9 cellular contexts compared by ENCODE assay signal in genomic region chr11:117948466-117948865, GRCh38. TPM values are rescaled to one million over a fixed set of nuclear protein-coding genes. Genes with fewer than 3 reads are reported as not detected.
A peak's percentile ranks its signal among the peaks of the same experiment; 100 is the strongest.
DNase-seq lines count a peak whose midpoint lies in the region; ATAC-seq lines count a peak whose summit lies in the region.
"Not testable (repeated sequence)": the region's sequence is repeated elsewhere in the genome, so short reads cannot be mapped to it uniquely, and the experiment has no call there.
"Had no signal": no experiment of that assay in that cellular context is flagged by ENCODE, and none has a peak within 500 bp of the region (broad histone marks: within the 10 kb centered on the region; RNA-seq: fewer than 3 reads in every experiment).

No MANE protein-coding gene starts in this region.

- intact Hi-C loops in CD4-positive, alpha-beta memory T cell (cut with micrococcal nuclease), result not testable (repeated sequence)

- CTCF ChIA-PET in CD4-positive, alpha-beta memory T cell (lab: Charles Lee; ENCODE audit: partially characterized antibody), result interaction anchor here (0.7 to 14.0 kb wide), 14 partner anchors 17 to 522 kb away, joined by 3 to 402 read pairs (median 48); partner anchors contain the start of genes FXYD2 and IL10RA
- CTCF ChIA-PET in activated CD4-positive, alpha-beta memory T cell treated with anti-CD3 and anti-CD28 coated beads, Interleukin-2, amount 10 ng/mL, durations not matched to agents 7 days and 5 days (lab: Charles Lee), result interaction anchor here (0.7 to 11.4 kb wide), 17 partner anchors 12 to 522 kb away, joined by 3 to 333 read pairs (median 15); partner anchors contain the start of gene IL10RA

- not testable (repeated sequence) for H3K27ac ChIP-seq in CD4-positive, alpha-beta memory T cell (ENCODE audit: low read depth, low read length)
- H3K27ac ChIP-seq in effector memory CD4-positive, alpha-beta T cell (ENCODE audit: insufficient read depth, low read length, poor library complexity, severe bottlenecking), result peak overlapping the region; percentile 8

- H3K36me3 ChIP-seq in CD4-positive, alpha-beta memory T cell (ENCODE audit: insufficient read depth, low read length); effector memory CD4-positive, alpha-beta T cell (ENCODE audit: control insufficient read depth, insufficient read depth, low read length): not testable (repeated sequence)

- H3K4me1 Mint-ChIP-seq in CD4-positive, alpha-beta memory T cell, result peaks cover 66 to 98% (median 83%) of the 10 kb centered on the region in 4 donors
- H3K4me1 Mint-ChIP-seq in T-helper 17 cell, result peaks cover 59% of the 10 kb centered on the region
- H3K4me1 Mint-ChIP-seq in activated CD4-positive, alpha-beta memory T cell treated with anti-CD3 and anti-CD28 coated beads, Interleukin-2, amount 10 ng/mL, durations not matched to agents 7 days and 5 days, result peaks cover 95% of the 10 kb centered on the region
- H3K4me1 Mint-ChIP-seq in activated T-helper 17 cell treated with anti-CD3 and anti-CD28 coated beads, Interleukin-2, amount 50 U/mL, for 72 hours, result peaks cover 67% of the 10 kb centered on the region
- peaks cover 36 to 86% (median 78%) of the 10 kb centered on the region in 4 donors for H3K4me1 Mint-ChIP-seq in naive thymus-derived CD8-positive, alpha-beta T cell
- peaks cover 75% of the 10 kb centered on the region for H3K4me1 Mint-ChIP-seq in stimulated activated memory B cell treated with anti-CD40 and anti-IgM and Interleukin-4, amounts not matched to agents 10 μg/mL and 1 μg/mL and 100 μg/mL, for 72 hours

- not testable (repeated sequence) for H3K9me3 ChIP-seq in CD4-positive, alpha-beta memory T cell (ENCODE audit: control insufficient read depth in 1 of 2, low read length in 2 of 2); T-helper 17 cell (ENCODE audit: control insufficient read depth, low read length, poor library complexity, severe bottlenecking); effector memory CD4-positive, alpha-beta T cell (ENCODE audit: control insufficient read depth, low read length)

- not testable (repeated sequence) for H3K36me3 Mint-ChIP-seq in CD4-positive, alpha-beta memory T cell; T-helper 17 cell (ENCODE audit: low read depth); activated CD4-positive, alpha-beta memory T cell treated with anti-CD3 and anti-CD28 coated beads, Interleukin-2, amount 10 ng/mL, durations not matched to agents 7 days and 5 days (ENCODE audit: low read depth); activated T-helper 17 cell treated with anti-CD3 and anti-CD28 coated beads, Interleukin-2, amount 50 U/mL, for 72 hours (ENCODE audit: low read depth); naive thymus-derived CD8-positive, alpha-beta T cell; stimulated activated memory B cell treated with anti-CD40 and anti-IgM and Interleukin-4, amounts not matched to agents 10 μg/mL and 1 μg/mL and 100 μg/mL, for 72 hours

- peaks cover 88% of the 10 kb centered on the region for H3K4me1 ChIP-seq in CD4-positive, alpha-beta memory T cell (ENCODE audit: insufficient read depth, low read length)
- peaks cover 79% of the 10 kb centered on the region for H3K4me1 ChIP-seq in effector memory CD4-positive, alpha-beta T cell (ENCODE audit: control insufficient read depth, insufficient read depth, low read length, poor library complexity, severe bottlenecking)

- not testable (repeated sequence) for DNase-seq in CD4-positive, alpha-beta memory T cell; T-helper 17 cell; activated CD4-positive, alpha-beta memory T cell treated with anti-CD3 and anti-CD28 coated beads, Interleukin-2, amount 10 ng/mL, durations not matched to agents 7 days and 5 days; effector memory CD4-positive, alpha-beta T cell; naive thymus-derived CD8-positive, alpha-beta T cell

- POLR2A ChIA-PET in CD4-positive, alpha-beta memory T cell (lab: Charles Lee; ENCODE audit: partially characterized antibody), result interaction anchor here (2.0 to 18.6 kb wide), 6 partner anchors 42 to 140 kb away, joined by 7 to 1750 read pairs (median 58); partner anchors contain the start of genes FXYD2 and IL10RA
- POLR2A ChIA-PET in activated CD4-positive, alpha-beta memory T cell treated with anti-CD3 and anti-CD28 coated beads, Interleukin-2, amount 10 ng/mL, durations not matched to agents 7 days and 5 days (lab: Charles Lee), result interaction anchor here (2.0 to 14.8 kb wide), 3 partner anchors 23 to 104 kb away, joined by 13 to 878 read pairs (median 52); partner anchors contain the start of gene IL10RA
- POLR2A ChIA-PET in naive thymus-derived CD8-positive, alpha-beta T cell (lab: Charles Lee), result interaction anchor here (2.0 to 11.2 kb wide), 5 partner anchors 38 to 131 kb away, joined by 14 to 309 read pairs (median 188); partner anchors contain the start of gene IL10RA

- H3K27me3 Mint-ChIP-seq in CD4-positive, alpha-beta memory T cell; T-helper 17 cell; activated CD4-positive, alpha-beta memory T cell treated with anti-CD3 and anti-CD28 coated beads, Interleukin-2, amount 10 ng/mL, durations not matched to agents 7 days and 5 days; activated T-helper 17 cell treated with anti-CD3 and anti-CD28 coated beads, Interleukin-2, amount 50 U/mL, for 72 hours; naive thymus-derived CD8-positive, alpha-beta T cell; stimulated activated memory B cell treated with anti-CD40 and anti-IgM and Interleukin-4, amounts not matched to agents 10 μg/mL and 1 μg/mL and 100 μg/mL, for 72 hours: not testable (repeated sequence)

- ATAC-seq in T-helper 17 cell; activated T-helper 17 cell treated with anti-CD3 and anti-CD28 coated beads, Interleukin-2, amount 50 U/mL, for 72 hours (replicated peaks); naive thymus-derived CD8-positive, alpha-beta T cell; stimulated activated memory B cell treated with anti-CD40 and anti-IgM and Interleukin-4, amounts not matched to agents 10 μg/mL and 1 μg/mL and 100 μg/mL, for 72 hours: not testable (repeated sequence)

- not testable (repeated sequence) for H3K27me3 ChIP-seq in CD4-positive, alpha-beta memory T cell (ENCODE audit: insufficient read depth, low read length); effector memory CD4-positive, alpha-beta T cell (replicated peaks; ENCODE audit: control insufficient read depth, insufficient read depth, low read length, poor library complexity, severe bottlenecking)

- H3K9me3 Mint-ChIP-seq in CD4-positive, alpha-beta memory T cell; activated CD4-positive, alpha-beta memory T cell treated with anti-CD3 and anti-CD28 coated beads, Interleukin-2, amount 10 ng/mL, durations not matched to agents 7 days and 5 days; activated T-helper 17 cell treated with anti-CD3 and anti-CD28 coated beads, Interleukin-2, amount 50 U/mL, for 72 hours; naive thymus-derived CD8-positive, alpha-beta T cell; stimulated activated memory B cell treated with anti-CD40 and anti-IgM and Interleukin-4, amounts not matched to agents 10 μg/mL and 1 μg/mL and 100 μg/mL, for 72 hours: not testable (repeated sequence)

- not testable (repeated sequence) for H3K4me3 ChIP-seq in CD4-positive, alpha-beta memory T cell (ENCODE audit: low read length in 2 of 2); effector memory CD4-positive, alpha-beta T cell (ENCODE audit: insufficient read depth, low read depth, low read length, poor library complexity, severe bottlenecking)

- peak overlapping the region in 6 of 8 donors; percentile 11 to 89 (median 67) for H3K4me3 Mint-ChIP-seq in CD4-positive, alpha-beta memory T cell
- not testable (repeated sequence) for H3K4me3 Mint-ChIP-seq in T-helper 17 cell; activated CD4-positive, alpha-beta memory T cell treated with anti-CD3 and anti-CD28 coated beads, Interleukin-2, amount 10 ng/mL, durations not matched to agents 7 days and 5 days; stimulated activated memory B cell treated with anti-CD40 and anti-IgM and Interleukin-4, amounts not matched to agents 10 μg/mL and 1 μg/mL and 100 μg/mL, for 72 hours
- H3K4me3 Mint-ChIP-seq in activated T-helper 17 cell treated with anti-CD3 and anti-CD28 coated beads, Interleukin-2, amount 50 U/mL, for 72 hours, result peak overlapping the region; percentile 75
- H3K4me3 Mint-ChIP-seq in naive thymus-derived CD8-positive, alpha-beta T cell, result peak overlapping the region in 5 of 10 donors; percentile 3 to 82 (median 22)

- H3K27ac Mint-ChIP-seq in CD4-positive, alpha-beta memory T cell, result peak overlapping the region in 5 of 7 donors; percentile 82 to 97 (median 97)
- peak overlapping the region; percentile 97 for H3K27ac Mint-ChIP-seq in T-helper 17 cell
- peak overlapping the region; percentile 22 for H3K27ac Mint-ChIP-seq in activated CD4-positive, alpha-beta memory T cell treated with anti-CD3 and anti-CD28 coated beads, Interleukin-2, amount 10 ng/mL, durations not matched to agents 7 days and 5 days
- peak overlapping the region; percentile 48 for H3K27ac Mint-ChIP-seq in activated T-helper 17 cell treated with anti-CD3 and anti-CD28 coated beads, Interleukin-2, amount 50 U/mL, for 72 hours
- peak overlapping the region in 7 of 10 donors; percentile 40 to 96 (median 92) for H3K27ac Mint-ChIP-seq in naive thymus-derived CD8-positive, alpha-beta T cell
- H3K27ac Mint-ChIP-seq in stimulated activated memory B cell treated with anti-CD40 and anti-IgM and Interleukin-4, amounts not matched to agents 10 μg/mL and 1 μg/mL and 100 μg/mL, for 72 hours, result peak overlapping the region; percentile 21

RNA-seq across cellular contexts. Expression of gene TMPRSS13, which starts 19.3 kb away (rescaled TPM):
- total RNA-seq in CD4-positive, alpha-beta memory T cell, result 1 to 10 TPM; 3.7 to 4.0 TPM
- polyA plus RNA-seq in CD4-positive, alpha-beta memory T cell, result under 1 TPM; 0.45 to 0.94 TPM
- 1 to 10 TPM; 2.0 to 2.4 TPM for total RNA-seq in T-helper 17 cell
- total RNA-seq in activated CD4-positive, alpha-beta memory T cell treated with anti-CD3 and anti-CD28 coated beads, Interleukin-2, amount 10 ng/mL, durations not matched to agents 7 days and 5 days, result 1 to 10 TPM; 1.9 to 2.2 TPM
- 1 to 10 TPM in 1 of 2 donors, under 1 TPM in 1; 0.61 to 2.1 TPM for total RNA-seq in activated T-helper 17 cell treated with anti-CD3 and anti-CD28 coated beads, Interleukin-2, amount 50 U/mL, for 72 hours
- 1 to 10 TPM; 4.8 to 9.2 TPM for total RNA-seq in naive thymus-derived CD8-positive, alpha-beta T cell
- 1 to 10 TPM in 2 of 3 donors, under 1 TPM in 1; 0.05 to 1.5 (median 1.0) TPM for polyA plus RNA-seq in naive thymus-derived CD8-positive, alpha-beta T cell
- total RNA-seq: A172 had no signal

RNA-seq across cellular contexts. Expression of gene IL10RA, which starts 37.7 kb away (rescaled TPM):
- total RNA-seq in CD4-positive, alpha-beta memory T cell, result 100 to 1,000 TPM; 398 to 406 TPM
- 100 to 1,000 TPM; 362 to 468 TPM for polyA plus RNA-seq in CD4-positive, alpha-beta memory T cell
- total RNA-seq in T-helper 17 cell, result 100 to 1,000 TPM; 262 to 274 TPM
- 100 to 1,000 TPM; 286 to 291 TPM for total RNA-seq in activated CD4-positive, alpha-beta memory T cell treated with anti-CD3 and anti-CD28 coated beads, Interleukin-2, amount 10 ng/mL, durations not matched to agents 7 days and 5 days
- total RNA-seq in activated T-helper 17 cell treated with anti-CD3 and anti-CD28 coated beads, Interleukin-2, amount 50 U/mL, for 72 hours, result 100 to 1,000 TPM in 1 of 2 donors, 10 to 100 TPM in 1; 63.0 to 108 TPM
- 100 to 1,000 TPM; 205 to 217 TPM for total RNA-seq in naive thymus-derived CD8-positive, alpha-beta T cell
- polyA plus RNA-seq in naive thymus-derived CD8-positive, alpha-beta T cell, result 100 to 1,000 TPM in 2 of 3 donors, 10 to 100 TPM in 1; 99.2 to 185 (median 147) TPM
- total RNA-seq: A172, H9 had no signal

Comparison
In these comparisons a context has a peak if more than half of its experiments do, and no peak if none do; other contexts are left out.
1. H3K27ac Mint-ChIP-seq: peak in every context shown above with its lines; median percentile 97 in CD4-positive, alpha-beta memory T cell; 97 in T-helper 17 cell; 92 in naive thymus-derived CD8-positive, alpha-beta T cell; 48 in activated T-helper 17 cell treated with anti-CD3 and anti-CD28 coated beads, Interleukin-2, amount 50 U/mL, for 72 hours; 22 in activated CD4-positive, alpha-beta memory T cell treated with anti-CD3 and anti-CD28 coated beads, Interleukin-2, amount 10 ng/mL, durations not matched to agents 7 days and 5 days; 21 in stimulated activated memory B cell treated with anti-CD40 and anti-IgM and Interleukin-4, amounts not matched to agents 10 μg/mL and 1 μg/mL and 100 μg/mL, for 72 hours.